Comparison of ENCODE assay signal across 18 cellular contexts in genomic region chr3:160291909-160292299, GRCh38.
A peak's percentile ranks its signal among the peaks of the same experiment; 100 is the strongest.
DNase-seq lines count a peak whose midpoint lies in the region; ATAC-seq, FAIRE-seq and TF ChIP-seq lines count a peak whose summit lies in the region.
"Had no signal": no experiment of that assay in that cellular context is flagged by ENCODE, and none has a peak within 500 bp of the region (broad histone marks: within the 10 kb centered on the region; RNA-seq: fewer than 3 reads in every experiment).

No MANE protein-coding gene starts in this region.

- H3K4me3 ChIP-seq in cardiac muscle cell, result no peak overlapping the region
- H3K4me3 ChIP-seq in HepG2 (replicated peaks in 1 of 3; ENCODE audit: insufficient read depth in 1 of 3, low read depth in 2 of 3, low read length in 3 of 3), result no peak overlapping the region
- no peak overlapping the region for H3K4me3 ChIP-seq in sigmoid colon
- H3K4me3 ChIP-seq: A549, BLaER1 had no signal

- 81% methylated on average over 3 of the region's 3 CpGs for WGBS in HepG2 (ENCODE audit: low lambda C conversion rate)
- 92 to 96% methylated on average over 3 of the region's 3 CpGs for WGBS in sigmoid colon, 2 donors

- no peak overlapping the region for H2AFZ ChIP-seq in HepG2 (ENCODE audit: low read length)

- POLR2A ChIA-PET in HepG2 (lab: Yijun Ruan, JAX), result interaction anchor here (1.0 kb wide), 1 partner anchor 39 kb away, joined by 4 read pairs; no protein-coding TSS in a partner anchor

- intact Hi-C loops in cardiac septum (cut with DNase I) (no loop called here), HepG2 (cut with micrococcal nuclease; ENCODE audit: unreplicated experiment) (loop anchor here (2.0 kb wide), 1 partner anchor 39 kb away; no protein-coding TSS in a partner anchor), sigmoid colon (cut with DNase I) (no loop called here)

- H3K79me2 ChIP-seq in HepG2 (ENCODE audit: insufficient read depth, low read length), result no peaks in the 10 kb centered on the region

- FAIRE-seq in HepG2 (lab: Jason Lieb, UNC), result no peak
- FAIRE-seq: A549, HTR-8/SVneo had no signal

- H3K27ac ChIP-seq in cardiac muscle cell (peak overlapping the region; percentile 77), HepG2 (ENCODE audit: extremely low read length, insufficient read depth, low read length) (peak overlapping the region; percentile 16), sigmoid colon (no peak overlapping the region)
- H3K27ac ChIP-seq: A549, BLaER1, KMS-11 had no signal

- peak in 1 of 2 donors; percentile 80 for DNase-seq in cardiac muscle cell (ENCODE audit: low read depth in 1 of 2, low spot score in 1 of 2)
- no peak for DNase-seq in cardiac septum (ENCODE audit: low spot score)
- DNase-seq in HepG2 (ENCODE audit: low spot score), result no peak
- no peak for DNase-seq in sigmoid colon
- no peak for DNase-seq in SIG-M5 treated with dmso at 0.1 percent for 504 hours (lab: John Stamatoyannopoulos, UW; ENCODE audit: unreplicated experiment)
- DNase-seq: AML-193; CD8-positive, alpha-beta T cell; COR-L47; DMS79 treated with DMSO at 0.1 percent for 48 hours; GF-D8; GOT3; H9 had no signal

- no peak for TF ChIP-seq EP300 in Ishikawa (IDR thresholded peaks at IDR 0.05; ENCODE audit: borderline replicate concordance)
- TF ChIP-seq EP300 in HepG2 (IDR thresholded peaks at IDR 0.05; ENCODE audit: low read depth in 2 of 2, low read length in 2 of 2), result no peak
- TF ChIP-seq EP300 in HepG2 (CRISPR knock-in tag; IDR thresholded peaks at IDR 0.05; ENCODE audit: borderline replicate concordance), result no peak
- TF ChIP-seq EP300 in sigmoid colon (IDR thresholded peaks at IDR 0.05), result no peak

- TF ChIP-seq CTCF in cardiac muscle cell (IDR thresholded peaks at IDR 0.05; ENCODE audit: low read depth, low read length), result no peak
- TF ChIP-seq CTCF in HepG2 (CRISPR knock-in tag; IDR thresholded peaks at IDR 0.05), result no peak
- no peak for TF ChIP-seq CTCF in sigmoid colon (IDR thresholded peaks at IDR 0.05)

- TF ChIP-seq POLR2A in HepG2 (IDR thresholded peaks at IDR 0.05; ENCODE audit: insufficient read depth in 1 of 2, low read depth in 2 of 2, low read length in 2 of 2), result no peak
- no peak for TF ChIP-seq POLR2A in sigmoid colon (IDR thresholded peaks at IDR 0.05)

- CTCF ChIA-PET in HepG2 (lab: Yijun Ruan, JAX; ENCODE audit: low intra/inter-chr PET ratio, low total read pairs), result no interaction called here

- no peak overlapping the region for H3K4me2 ChIP-seq in HepG2 (ENCODE audit: low read depth, low read length)
- H3K4me2 ChIP-seq: A549, BLaER1, KMS-11 had no signal

- ATAC-seq in HepG2 (peak; percentile 21; the same call in 2 of the 3 replicates), GM21381 (IDR thresholded peaks at IDR 0.05; ENCODE audit: unreplicated experiment) (no peak)
- ATAC-seq: A549; CD8-positive, alpha-beta T cell had no signal

- peaks cover 27% of the 10 kb centered on the region for H3K4me1 ChIP-seq in cardiac muscle cell (ENCODE audit: low read depth)
- peaks cover 18% of the 10 kb centered on the region for H3K4me1 ChIP-seq in HepG2 (ENCODE audit: insufficient read depth, low read length)
- H3K4me1 ChIP-seq in sigmoid colon, result peaks cover 0 to 6% (median 5%) of the 10 kb centered on the region in 4 donors
- H3K4me1 ChIP-seq: BLaER1 had no signal

- no TSS peak for BruUV-seq in HepG2 (replicated peaks; lab: Mats Ljungman, UMichigan)

- H3K27me3 ChIP-seq in cardiac muscle cell (no peaks in the 10 kb centered on the region), HepG2 (ENCODE audit: control insufficient read depth in 1 of 2, insufficient read depth in 2 of 2, low read length in 2 of 2) (no peaks in the 10 kb centered on the region), sigmoid colon (no peaks in the 10 kb centered on the region)
- H3K27me3 ChIP-seq: BLaER1 had no signal

- no peak for TF ChIP-seq RAD21 in Ishikawa (IDR thresholded peaks at IDR 0.05; ENCODE audit: low read depth)
- no peak for TF ChIP-seq RAD21 in HepG2 (CRISPR knock-in tag; IDR thresholded peaks at IDR 0.05)

- in situ Hi-C loops in HepG2 (cut with HindIII; ENCODE audit: extremely low pct_ligation_motif_present, low pct_unique_long_range_greater_than_20kb), result no loop called here

- H3K36me3 ChIP-seq in cardiac muscle cell, result no peaks in the 10 kb centered on the region
- H3K36me3 ChIP-seq in HepG2 (replicated peaks in 1 of 2; ENCODE audit: control insufficient read depth in 1 of 2, insufficient read depth in 2 of 2, low read length in 2 of 2), result no peaks in the 10 kb centered on the region
- no peaks in the 10 kb centered on the region for H3K36me3 ChIP-seq in sigmoid colon

- H4K20me1 ChIP-seq in HepG2 (ENCODE audit: insufficient read depth, low read length), result no peaks in the 10 kb centered on the region
- H4K20me1 ChIP-seq: BLaER1 had no signal

- no peaks in the 10 kb centered on the region for H3K9me3 ChIP-seq in cardiac muscle cell (ENCODE audit: low read depth)
- no peaks in the 10 kb centered on the region for H3K9me3 ChIP-seq in HepG2 (ENCODE audit: low read length)
- H3K9me3 ChIP-seq in sigmoid colon, result no peaks in the 10 kb centered on the region
- H3K9me3 ChIP-seq: A549, BLaER1 had no signal

- H3K9ac ChIP-seq in HepG2 (ENCODE audit: insufficient read depth, low read depth, low read length), result no peak overlapping the region
- H3K9ac ChIP-seq: BLaER1, KMS-11 had no signal

TF ChIP-seq in Ishikawa, 13 proteins besides CTCF, POLR2A, EP300 and RAD21 (continues in another document):
- TF ChIP-seq NFIC (IDR thresholded peaks at IDR 0.05) (peak; percentile 15; the same call in 1 of the 2 replicates), CEBPB (IDR thresholded peaks at IDR 0.05) (no peak), USF1 (IDR thresholded peaks at IDR 0.05) (no peak), CREB1 (IDR thresholded peaks at IDR 0.05; ENCODE audit: low read depth) (no peak), TEAD4 (IDR thresholded peaks at IDR 0.05) (no peak), TAF1 (IDR thresholded peaks at IDR 0.05; ENCODE audit: low read depth) (no peak), ZBTB7A (IDR thresholded peaks at IDR 0.05; ENCODE audit: low read depth) (no peak)
- TF ChIP-seq, protein P1, sequence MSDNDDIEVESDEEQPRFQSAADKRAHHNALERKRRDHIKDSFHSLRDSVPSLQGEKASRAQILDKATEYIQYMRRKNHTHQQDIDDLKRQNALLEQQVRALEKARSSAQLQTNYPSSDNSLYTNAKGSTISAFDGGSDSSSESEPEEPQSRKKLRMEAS (IDR thresholded peaks at IDR 0.05), result no peak

TF ChIP-seq in HepG2, 621 proteins besides CTCF, POLR2A, EP300 and RAD21:
- TF ChIP-seq, protein P2, sequence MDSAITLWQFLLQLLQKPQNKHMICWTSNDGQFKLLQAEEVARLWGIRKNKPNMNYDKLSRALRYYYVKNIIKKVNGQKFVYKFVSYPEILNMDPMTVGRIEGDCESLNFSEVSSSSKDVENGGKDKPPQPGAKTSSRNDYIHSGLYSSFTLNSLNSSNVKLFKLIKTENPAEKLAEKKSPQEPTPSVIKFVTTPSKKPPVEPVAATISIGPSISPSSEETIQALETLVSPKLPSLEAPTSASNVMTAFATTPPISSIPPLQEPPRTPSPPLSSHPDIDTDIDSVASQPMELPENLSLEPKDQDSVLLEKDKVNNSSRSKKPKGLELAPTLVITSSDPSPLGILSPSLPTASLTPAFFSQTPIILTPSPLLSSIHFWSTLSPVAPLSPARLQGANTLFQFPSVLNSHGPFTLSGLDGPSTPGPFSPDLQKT (CRISPR knock-in tag; IDR thresholded peaks at IDR 0.05; ENCODE audit: borderline replicate concordance), result no peak
- no peak for TF ChIP-seq KDM5B (CRISPR knock-in tag; IDR thresholded peaks at IDR 0.05; ENCODE audit: borderline replicate concordance)
- TF ChIP-seq ZNF292 (CRISPR knock-in tag; IDR thresholded peaks at IDR 0.05; ENCODE audit: borderline replicate concordance, low read depth), result no peak
- no peak for TF ChIP-seq KLF12 (CRISPR knock-in tag; IDR thresholded peaks at IDR 0.05; ENCODE audit: borderline replicate concordance)
- TF ChIP-seq GATA4 (IDR thresholded peaks at IDR 0.05; ENCODE audit: borderline replicate concordance, low read depth), result no peak

Comparison
In these comparisons a context has a peak if more than half of its experiments do, and no peak if none do; other contexts are left out.
1. H3K27ac ChIP-seq: peak in cardiac muscle cell (single experiment) and HepG2 (single experiment); none in sigmoid colon (0 of 4).